26 cellular contexts compared by ENCODE assay signal in genomic region chr14:31964490-31964889, GRCh38.
"Had no signal": no experiment of that assay in that cellular context is flagged by ENCODE, and none has a peak within 500 bp of the region (broad histone marks: within the 10 kb centered on the region; RNA-seq: fewer than 3 reads in every experiment).

No MANE protein-coding gene starts in this region.

- H3K27ac ChIP-seq: body of pancreas had no signal

- H3K27me3 ChIP-seq: adrenal gland, body of pancreas had no signal

- H3K4me3 ChIP-seq: adrenal gland, body of pancreas had no signal

- FAIRE-seq: bronchial epithelial cell, colon, frontal cortex had no signal

- ATAC-seq: activated CD4-positive, alpha-beta T cell treated with anti-CD3 and anti-CD28 coated beads for 36 hours; activated CD8-positive, alpha-beta memory T cell treated with anti-CD3 and anti-CD28 coated beads, Interleukin-2, amount 10 ng/mL, durations not matched to agents 7 days and 5 days; activated CD8-positive, alpha-beta T cell treated with anti-CD3 and anti-CD28 coated beads, Interleukin-2, amount 10 ng/mL, durations not matched to agents 7 days and 5 days; activated naive CD8-positive, alpha-beta T cell treated with anti-CD3 and anti-CD28 coated beads, Interleukin-2, amount 50 U/mL, for 24 hours; body of pancreas; effector memory CD8-positive, alpha-beta T cell had no signal

- H3K9me3 ChIP-seq: adrenal gland, body of pancreas had no signal

- H3K36me3 ChIP-seq: adrenal gland had no signal

- DNase-seq: activated CD4-positive, alpha-beta memory T cell treated with anti-CD3 and anti-CD28 coated beads for 36 hours; activated CD4-positive, alpha-beta T cell treated with anti-CD3 and anti-CD28 coated beads for 36 hours; activated CD4-positive, alpha-beta T cell treated with anti-CD3 and anti-CD28 coated beads, Interleukin-2, amount 10 ng/mL, durations not matched to agents 24 days and 14 days; activated CD4-positive, CD25-positive, alpha-beta regulatory T cell; activated CD4-positive, CD25-positive, alpha-beta regulatory T cell treated with anti-CD3 and anti-CD28 coated beads, Interleukin-2, amount 50 U/mL, for 72 hours; activated CD8-positive, alpha-beta memory T cell treated with anti-CD3 and anti-CD28 coated beads, Interleukin-2, amount 10 ng/mL, durations not matched to agents 7 days and 5 days; activated CD8-positive, alpha-beta memory T cell treated with anti-CD3 and anti-CD28 coated beads, Interleukin-2, amount 50 U/mL, for 4 hours; activated CD8-positive, alpha-beta T cell treated with anti-CD3 and anti-CD28 coated beads, Interleukin-2, amount 10 ng/mL, durations not matched to agents 7 days and 5 days; activated effector memory CD4-positive, alpha-beta T cell treated with anti-CD3 and anti-CD28 coated beads, Interleukin-2, amount 50 U/mL, for 16 hours; activated naive CD4-positive, alpha-beta T cell treated with anti-CD3 and anti-CD28 coated beads for 36 hours; activated naive CD8-positive, alpha-beta T cell treated with anti-CD3 and anti-CD28 coated beads for 36 hours; activated naive CD8-positive, alpha-beta T cell treated with anti-CD3 and anti-CD28 coated beads, Interleukin-2, amount 50 U/mL, for 24 hours; activated T-cell treated with anti-CD3 and anti-CD28 coated beads, Interleukin-2, amount 50 U/mL, for 1 hour; activated T-cell treated with anti-CD3 and anti-CD28 coated beads, Interleukin-2, amount 50 U/mL, for 48 hours; aorta; body of pancreas; cortex of kidney; dermis blood vessel endothelial cell; effector CD4-positive, alpha-beta T cell; effector memory CD8-positive, alpha-beta T cell; foreskin fibroblast; T-helper 2 cell had no signal
